In genomic region chr9:120742951-120743416, GRCh38 we compare ENCODE assay signal across 8 cellular contexts. TPM values are rescaled to one million over a fixed set of nuclear protein-coding genes. Genes with fewer than 3 reads are reported as not detected.
DNase-seq lines count a peak whose midpoint lies in the region; ATAC-seq and TF ChIP-seq lines count a peak whose summit lies in the region.

No MANE protein-coding gene starts in this region.

- peak; percentile 81 for ATAC-seq in activated naive CD8-positive, alpha-beta T cell treated with anti-CD3 and anti-CD28 coated beads, Interleukin-2, amount 10 ng/mL, durations not matched to agents 7 days and 5 days (ENCODE audit: low read depth)
- ATAC-seq in HG03469 (IDR thresholded peaks at IDR 0.05; ENCODE audit: unreplicated experiment): no peak

- H3K9me3 Mint-ChIP-seq in activated naive CD8-positive, alpha-beta T cell treated with anti-CD3 and anti-CD28 coated beads, Interleukin-2, amount 10 ng/mL, durations not matched to agents 7 days and 5 days: no peaks in the 10 kb centered on the region
- H3K9me3 Mint-ChIP-seq in activated naive CD8-positive, alpha-beta T cell treated with anti-CD3 and anti-CD28 coated beads for 36 hours: no peaks in the 10 kb centered on the region
- no peaks in the 10 kb centered on the region for H3K9me3 Mint-ChIP-seq in type B pancreatic cell

- no peak overlapping the region for H3K27ac Mint-ChIP-seq in activated naive CD8-positive, alpha-beta T cell treated with anti-CD3 and anti-CD28 coated beads, Interleukin-2, amount 10 ng/mL, durations not matched to agents 7 days and 5 days
- no peak overlapping the region for H3K27ac Mint-ChIP-seq in activated naive CD8-positive, alpha-beta T cell treated with anti-CD3 and anti-CD28 coated beads for 36 hours
- H3K27ac Mint-ChIP-seq in type B pancreatic cell: no peak overlapping the region

- WGBS in hepatocyte (ENCODE audit: low lambda C conversion rate, missing lambda C conversion rate): 81% methylated on average over 6 of the region's 6 CpGs
- WGBS in ovary, 3 donors: 94 to 97% (median 94%) methylated on average over 6 of the region's 6 CpGs

- H2AFZ ChIP-seq in hepatocyte: no peak overlapping the region

- no peak overlapping the region for H3K4me2 ChIP-seq in hepatocyte

- in situ Hi-C loops in KBM-7 (cut with MboI; ENCODE audit: low pct_unique_long_range_greater_than_20kb, low sequenced_read_pairs): no loop called here

- H3K4me3 Mint-ChIP-seq in activated naive CD8-positive, alpha-beta T cell treated with anti-CD3 and anti-CD28 coated beads, Interleukin-2, amount 10 ng/mL, durations not matched to agents 7 days and 5 days: no peak overlapping the region
- H3K4me3 Mint-ChIP-seq in activated naive CD8-positive, alpha-beta T cell treated with anti-CD3 and anti-CD28 coated beads for 36 hours: no peak overlapping the region
- no peak overlapping the region for H3K4me3 Mint-ChIP-seq in type B pancreatic cell

- H3K27me3 ChIP-seq in hepatocyte (no peaks in the 10 kb centered on the region), ovary (no peaks in the 10 kb centered on the region)

- H3K9me3 ChIP-seq in hepatocyte (ENCODE audit: low read depth) (no peaks in the 10 kb centered on the region), ovary (no peaks in the 10 kb centered on the region)

- H4K20me1 ChIP-seq in hepatocyte (ENCODE audit: insufficient read depth, poor library complexity, severe bottlenecking): no peaks in the 10 kb centered on the region

- no peaks in the 10 kb centered on the region for H3K36me3 ChIP-seq in hepatocyte (replicated peaks; ENCODE audit: insufficient read depth, low read depth)
- no peaks in the 10 kb centered on the region for H3K36me3 ChIP-seq in ovary

- no peaks in the 10 kb centered on the region for H3K79me2 ChIP-seq in hepatocyte

- POLR2A ChIA-PET in activated naive CD8-positive, alpha-beta T cell treated with anti-CD3 and anti-CD28 coated beads, Interleukin-2, amount 10 ng/mL, durations not matched to agents 7 days and 5 days (lab: Charles Lee): no interaction called here

- TF ChIP-seq POLR2A in ovary (IDR thresholded peaks at IDR 0.05): no peak

- no peak for TF ChIP-seq EP300 in ovary (IDR thresholded peaks at IDR 0.05)

- H3K4me1 ChIP-seq in hepatocyte (ENCODE audit: insufficient read depth) (no peaks in the 10 kb centered on the region), ovary (ENCODE audit: insufficient read depth) (no peaks in the 10 kb centered on the region)

- peaks cover 2% of the 10 kb centered on the region for H3K36me3 Mint-ChIP-seq in activated naive CD8-positive, alpha-beta T cell treated with anti-CD3 and anti-CD28 coated beads, Interleukin-2, amount 10 ng/mL, durations not matched to agents 7 days and 5 days
- H3K36me3 Mint-ChIP-seq in activated naive CD8-positive, alpha-beta T cell treated with anti-CD3 and anti-CD28 coated beads for 36 hours: no peaks in the 10 kb centered on the region
- H3K36me3 Mint-ChIP-seq in type B pancreatic cell: no peaks in the 10 kb centered on the region

- no peaks in the 10 kb centered on the region for H3K27me3 Mint-ChIP-seq in activated naive CD8-positive, alpha-beta T cell treated with anti-CD3 and anti-CD28 coated beads, Interleukin-2, amount 10 ng/mL, durations not matched to agents 7 days and 5 days
- no peaks in the 10 kb centered on the region for H3K27me3 Mint-ChIP-seq in activated naive CD8-positive, alpha-beta T cell treated with anti-CD3 and anti-CD28 coated beads for 36 hours
- no peaks in the 10 kb centered on the region for H3K27me3 Mint-ChIP-seq in type B pancreatic cell

- DNase-seq in activated naive CD8-positive, alpha-beta T cell treated with anti-CD3 and anti-CD28 coated beads, Interleukin-2, amount 10 ng/mL, durations not matched to agents 7 days and 5 days: no peak
- DNase-seq in activated naive CD8-positive, alpha-beta T cell treated with anti-CD3 and anti-CD28 coated beads for 36 hours: no peak
- DNase-seq in KBM-7 (peak; percentile 53), hepatocyte (ENCODE audit: low spot score) (peak; percentile 47), type B pancreatic cell (ENCODE audit: extremely low spot score, unreplicated experiment) (no peak), ovary (no peak)

- no peak overlapping the region for H3K27ac ChIP-seq in VCaP
- H3K27ac ChIP-seq in hepatocyte: no peak overlapping the region
- H3K27ac ChIP-seq in ovary: no peak overlapping the region

- H3K4me1 Mint-ChIP-seq in activated naive CD8-positive, alpha-beta T cell treated with anti-CD3 and anti-CD28 coated beads, Interleukin-2, amount 10 ng/mL, durations not matched to agents 7 days and 5 days: peaks cover 5% of the 10 kb centered on the region
- H3K4me1 Mint-ChIP-seq in activated naive CD8-positive, alpha-beta T cell treated with anti-CD3 and anti-CD28 coated beads for 36 hours: peaks cover 2% of the 10 kb centered on the region
- no peaks in the 10 kb centered on the region for H3K4me1 Mint-ChIP-seq in type B pancreatic cell (ENCODE audit: unreplicated experiment)

- intact Hi-C loops in ovary (cut with DNase I): no loop called here

- no peaks in the 10 kb centered on the region for H3K9me2 ChIP-seq in hepatocyte (replicated peaks; ENCODE audit: insufficient read depth)

- TF ChIP-seq CTCF in VCaP (conservative IDR thresholded peaks at IDR 0.05) (peak; percentile 72), hepatocyte (IDR thresholded peaks at IDR 0.05; ENCODE audit: poor library complexity) (peak; percentile 56), type B pancreatic cell (conservative IDR thresholded peaks at IDR 0.05) (peak; percentile 73), ovary (IDR thresholded peaks at IDR 0.05) (peak in 1 of 3 donors; percentile 26)

- no peak overlapping the region for H3K4me3 ChIP-seq in hepatocyte
- H3K4me3 ChIP-seq in ovary: no peak overlapping the region

RNA-seq across cellular contexts. Expression of gene MEGF9, which starts 28.7 kb away (rescaled TPM):
- total RNA-seq in activated naive CD8-positive, alpha-beta T cell treated with anti-CD3 and anti-CD28 coated beads, Interleukin-2, amount 10 ng/mL, durations not matched to agents 7 days and 5 days: 10 to 100 TPM; 10.3 to 11.0 TPM
- total RNA-seq in activated naive CD8-positive, alpha-beta T cell treated with anti-CD3 and anti-CD28 coated beads for 36 hours: 1 to 10 TPM; 3.8 to 3.9 TPM
- total RNA-seq in hepatocyte (23.9 and 27.4 TPM in 2 replicates), type B pancreatic cell (ENCODE audit: low replicate concordance) (14.7 and 17.4 TPM in 2 replicates), ovary (10 to 100 TPM; 12.6 to 20.8 (median 14.6) TPM)
- polyA plus RNA-seq in hepatocyte (6.4 and 10.3 TPM in 2 replicates), ovary (10 to 100 TPM in 1 of 2 donors, 1 to 10 TPM in 1; 9.9 to 27.3 TPM)

RNA-seq across cellular contexts. Expression of gene FBXW2, which starts 50.2 kb away (rescaled TPM):
- total RNA-seq in activated naive CD8-positive, alpha-beta T cell treated with anti-CD3 and anti-CD28 coated beads, Interleukin-2, amount 10 ng/mL, durations not matched to agents 7 days and 5 days: 10 to 100 TPM; 80.5 to 87.8 TPM
- total RNA-seq in activated naive CD8-positive, alpha-beta T cell treated with anti-CD3 and anti-CD28 coated beads for 36 hours: 10 to 100 TPM; 71.4 to 72.5 TPM
- total RNA-seq in hepatocyte: 52.0 and 54.5 TPM in 2 replicates
- 30.1 and 34.6 TPM in 2 replicates for polyA plus RNA-seq in hepatocyte
- total RNA-seq in type B pancreatic cell (ENCODE audit: low replicate concordance): 67.7 and 68.2 TPM in 2 replicates
- 10 to 100 TPM; 20.0 to 62.0 (median 51.1) TPM for total RNA-seq in ovary
- 10 to 100 TPM; 15.6 to 34.5 TPM for polyA plus RNA-seq in ovary

Comparison
In these comparisons a context has a peak if more than half of its experiments do, and no peak if none do; other contexts are left out.
1. DNase-seq: peak in KBM-7 (single experiment) and hepatocyte (single experiment); none in activated naive CD8-positive, alpha-beta T cell treated with anti-CD3 and anti-CD28 coated beads, Interleukin-2, amount 10 ng/mL, durations not matched to agents 7 days and 5 days (single experiment), activated naive CD8-positive, alpha-beta T cell treated with anti-CD3 and anti-CD28 coated beads for 36 hours (single experiment), type B pancreatic cell (single experiment) and ovary (0 of 5).